ENCODE assay signal across 14 cellular contexts in the genomic region with DNA sequence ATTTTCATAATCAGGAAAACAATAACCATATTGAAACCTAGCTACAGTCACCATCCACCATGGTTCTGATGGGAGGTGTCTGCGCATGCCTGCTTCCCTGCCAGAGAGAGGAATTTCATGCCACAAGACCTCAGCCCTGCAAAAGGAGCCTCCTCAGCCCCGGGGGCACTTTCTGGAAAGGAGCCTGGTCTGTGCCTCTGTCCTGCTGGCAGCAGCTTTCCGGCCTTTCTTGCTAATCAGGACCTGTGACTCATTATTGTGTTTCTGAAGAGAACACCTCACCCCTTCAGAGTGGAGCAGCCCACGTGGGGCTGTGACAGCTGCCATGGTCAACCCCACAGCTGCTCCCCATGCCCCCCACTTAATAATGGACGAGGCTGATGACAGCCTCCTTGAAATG.
DNase-seq lines count a peak whose midpoint lies in the region; ATAC-seq, FAIRE-seq and TF ChIP-seq lines count a peak whose summit lies in the region.
"Had no signal": no experiment of that assay in that cellular context is flagged by ENCODE, and none has a peak within 500 bp of the region (broad histone marks: within the 10 kb centered on the region; RNA-seq: fewer than 3 reads in every experiment).

No MANE protein-coding gene starts in this region.

- H3K27me3 ChIP-seq in bronchial epithelial cell (ENCODE audit: control insufficient read depth, insufficient read depth, low read length), result no peaks in the 10 kb centered on the region
- H3K27me3 ChIP-seq in lung (ENCODE audit: control insufficient read depth, insufficient read depth), result no peaks in the 10 kb centered on the region

- H3K4me3 ChIP-seq in bronchial epithelial cell (ENCODE audit: low read depth, low read length) (no peak overlapping the region), lung (no peak overlapping the region)

- H3K36me3 ChIP-seq in bronchial epithelial cell (ENCODE audit: control insufficient read depth, insufficient read depth, low read length) (no peaks in the 10 kb centered on the region), lung (ENCODE audit: control insufficient read depth in 2 of 2, insufficient read depth in 2 of 2, low read length in 2 of 2) (no peaks in the 10 kb centered on the region)

- peak; percentile 41 for ATAC-seq in lung (ENCODE audit: insufficient read depth, low FRiP score)
- ATAC-seq in GM18502 (IDR thresholded peaks at IDR 0.05; ENCODE audit: poor library complexity, unreplicated experiment), result no peak
- ATAC-seq: effector memory CD8-positive, alpha-beta T cell had no signal

- peaks cover 0 to 1% of the 10 kb centered on the region in 2 donors for H3K9me3 ChIP-seq in lung (ENCODE audit: control insufficient read depth in 2 of 2, insufficient read depth in 1 of 2, low read length in 1 of 2)

- in situ Hi-C loops in G401 (cut with HindIII; ENCODE audit: low sequenced_read_pairs), result no loop called here

- WGBS in lung, 2 donors, result 37 to 66% methylated on average over 5 of the region's 5 CpGs

- no peak for TF ChIP-seq CTCF in bronchial epithelial cell (IDR thresholded peaks at IDR 0.05; ENCODE audit: insufficient read depth, low read length, severe bottlenecking)
- no peak for TF ChIP-seq CTCF in lung (IDR thresholded peaks at IDR 0.05; ENCODE audit: control extremely low read depth, extremely low read depth)

- H3K27ac ChIP-seq in lung (ENCODE audit: low read depth in 1 of 2, low read length in 1 of 2), result no peak overlapping the region
- H3K27ac ChIP-seq: parathyroid adenoma, VCaP had no signal

- no peak for FAIRE-seq in bronchial epithelial cell (lab: Jason Lieb, UNC)

- H3K4me1 ChIP-seq in lung (ENCODE audit: control insufficient read depth in 2 of 2, insufficient read depth in 2 of 2, low read length in 2 of 2), result no peaks in the 10 kb centered on the region
- H3K4me1 ChIP-seq: parathyroid adenoma had no signal

- DNase-seq in EH (ENCODE audit: low read depth) (peak; percentile 3), NCI-H226 (peak; percentile 69), bronchial epithelial cell (ENCODE audit: low read depth) (peak; percentile 64), lung (ENCODE audit: low spot score) (no peak), T-helper 1 cell (no peak), G401 (ENCODE audit: low spot score) (no peak), SHP77 treated with DMSO at 0.1 percent for 48 hours (lab: John Stamatoyannopoulos, UW) (no peak)
- DNase-seq: DMS79; effector memory CD8-positive, alpha-beta T cell; NCI-H2171; NK-92 treated with Interleukin-12 subunit alpha and Interleukin-12 subunit beta, amount 100 ng/mL, for 24 hours had no signal

Comparison
In these comparisons a context has a peak if more than half of its experiments do, and no peak if none do; other contexts are left out.
1. DNase-seq: peak in EH (single experiment), NCI-H226 (single experiment) and bronchial epithelial cell (single experiment); none in lung (single experiment), T-helper 1 cell (0 of 5), G401 (single experiment) and SHP77 treated with DMSO at 0.1 percent for 48 hours (single experiment).